1 cellular context compared by ENCODE assay signal in the genomic region with DNA sequence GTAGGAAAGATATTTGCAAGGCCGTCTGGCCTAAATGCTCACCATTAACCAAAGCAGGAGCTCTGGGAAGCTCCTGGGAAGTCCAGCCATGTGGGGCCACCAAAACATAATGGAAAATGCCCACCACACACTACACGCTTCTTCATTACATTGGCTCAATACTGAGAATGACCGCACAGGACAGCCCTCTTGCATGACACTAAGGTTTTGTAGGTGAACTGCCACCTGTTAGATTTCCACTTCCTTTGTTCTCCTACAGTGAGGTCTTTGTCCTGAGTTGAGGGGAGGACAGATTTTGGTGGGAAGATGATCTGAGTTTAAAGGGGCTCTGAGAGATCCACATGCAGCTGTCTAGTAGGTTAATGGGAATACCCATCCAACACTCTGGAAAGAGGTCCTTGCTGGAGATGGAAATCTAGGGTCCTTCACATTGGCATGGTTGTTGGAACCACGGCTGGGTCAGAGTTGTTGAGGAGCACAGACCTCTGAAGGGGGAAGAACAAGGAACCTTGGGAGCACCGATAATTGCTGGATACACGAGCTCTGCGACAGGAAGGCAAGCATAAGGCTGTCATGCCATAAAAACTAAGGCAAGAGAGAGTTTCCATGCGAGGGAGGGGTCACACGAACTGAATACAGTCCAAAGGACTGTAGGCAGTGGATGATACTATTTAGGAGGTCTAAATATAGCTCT.
TF ChIP-seq lines count a peak whose summit lies in the region.

No MANE protein-coding gene starts in this region.

TF ChIP-seq in HepG2, 621 proteins besides CTCF, POLR2A, EP300 and RAD21 (continued from another document):
- TF ChIP-seq, protein P1, sequence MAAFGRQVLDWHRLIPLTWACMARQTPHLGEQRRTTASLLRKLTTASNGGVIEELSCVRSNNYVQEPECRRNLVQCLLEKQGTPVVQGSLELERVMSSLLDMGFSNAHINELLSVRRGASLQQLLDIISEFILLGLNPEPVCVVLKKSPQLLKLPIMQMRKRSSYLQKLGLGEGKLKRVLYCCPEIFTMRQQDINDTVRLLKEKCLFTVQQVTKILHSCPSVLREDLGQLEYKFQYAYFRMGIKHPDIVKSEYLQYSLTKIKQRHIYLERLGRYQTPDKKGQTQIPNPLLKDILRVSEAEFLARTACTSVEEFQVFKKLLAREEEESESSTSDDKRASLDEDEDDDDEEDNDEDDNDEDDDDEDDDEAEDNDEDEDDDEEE (CRISPR knock-in tag; IDR thresholded peaks at IDR 0.05): 0 out of 2 replicates have a peak, but pooled peaks have one; percentile 62
- TF ChIP-seq ZNF251 (CRISPR knock-in tag; IDR thresholded peaks at IDR 0.05) (no peak), HNF4G (IDR thresholded peaks at IDR 0.05; ENCODE audit: borderline replicate concordance, low read depth, low read length) (no peak), HNF4G (CRISPR knock-in tag; IDR thresholded peaks at IDR 0.05; ENCODE audit: borderline replicate concordance, low read depth) (no peak), ZKSCAN8 (CRISPR knock-in tag; IDR thresholded peaks at IDR 0.05; ENCODE audit: borderline replicate concordance) (no peak), MAFG (CRISPR knock-in tag; IDR thresholded peaks at IDR 0.05) (no peak), POLR2AphosphoS5 (IDR thresholded peaks at IDR 0.05; ENCODE audit: low read depth, low read length) (peak; percentile 61; the same call in 1 of the 2 replicates), CC2D1A (CRISPR knock-in tag; IDR thresholded peaks at IDR 0.05) (0 out of 2 replicates have a peak, but pooled peaks have one; percentile 9), ZNF546 (CRISPR knock-in tag; conservative IDR thresholded peaks at IDR 0.05) (peak; percentile 20; the same call in 1 of the 2 replicates), KDM3A (CRISPR knock-in tag; IDR thresholded peaks at IDR 0.05; ENCODE audit: low read depth) (no peak), ZNF841 (CRISPR knock-in tag; IDR thresholded peaks at IDR 0.05; ENCODE audit: borderline replicate concordance) (no peak), HNRNPLL (IDR thresholded peaks at IDR 0.05; ENCODE audit: low read depth, low read length, poor library complexity, severe bottlenecking) (no peak), PAF1 (CRISPR knock-in tag; IDR thresholded peaks at IDR 0.05) (peak; percentile 73; the same call in 1 of the 2 replicates), FOXA3 (CRISPR knock-in tag; IDR thresholded peaks at IDR 0.05) (0 out of 2 replicates have a peak, but pooled peaks have one; percentile 4), ZBTB38 (CRISPR knock-in tag; IDR thresholded peaks at IDR 0.05) (peak; percentile 83), SOX13 (IDR thresholded peaks at IDR 0.05) (no peak), SOX13 (CRISPR knock-in tag; conservative IDR thresholded peaks at IDR 0.05 in 1 of 2, IDR thresholded peaks at IDR 0.05 in 1 of 2) (peak in 1 of 2 experiments; percentile 7; a peak in 2 of 4 replicates), PHF8 (CRISPR knock-in tag; IDR thresholded peaks at IDR 0.05) (peak; percentile 1; the same call in 1 of the 2 replicates), CENPT (CRISPR knock-in tag; IDR thresholded peaks at IDR 0.05; ENCODE audit: low read depth) (no peak), YEATS2 (CRISPR knock-in tag; IDR thresholded peaks at IDR 0.05; ENCODE audit: borderline replicate concordance) (no peak), POLR2G (IDR thresholded peaks at IDR 0.05; ENCODE audit: low read depth, low read length) (peak; percentile 59; the same call in 1 of the 2 replicates), BCL6 (CRISPR knock-in tag; IDR thresholded peaks at IDR 0.05) (no peak), ZNF782 (CRISPR knock-in tag; IDR thresholded peaks at IDR 0.05; ENCODE audit: borderline replicate concordance) (no peak), ZNF773 (CRISPR knock-in tag; IDR thresholded peaks at IDR 0.05; ENCODE audit: borderline replicate concordance) (no peak), ZNF619 (CRISPR knock-in tag; IDR thresholded peaks at IDR 0.05) (0 out of 2 replicates have a peak, but pooled peaks have one; percentile 9), SSRP1 (CRISPR knock-in tag; IDR thresholded peaks at IDR 0.05) (peak; percentile 90), ZNF670 (CRISPR knock-in tag; IDR thresholded peaks at IDR 0.05; ENCODE audit: borderline replicate concordance) (no peak), ZFX (CRISPR knock-in tag; IDR thresholded peaks at IDR 0.05; ENCODE audit: low read depth) (peak; percentile 44; the same call in 1 of the 2 replicates), RELA (CRISPR knock-in tag; IDR thresholded peaks at IDR 0.05) (no peak), YEATS4 (CRISPR knock-in tag; IDR thresholded peaks at IDR 0.05; ENCODE audit: borderline replicate concordance) (0 out of 2 replicates have a peak, but pooled peaks have one; percentile 5), ZFP82 (CRISPR knock-in tag; IDR thresholded peaks at IDR 0.05; ENCODE audit: borderline replicate concordance) (0 out of 2 replicates have a peak, but pooled peaks have one; percentile 13), ZFP62 (CRISPR knock-in tag; IDR thresholded peaks at IDR 0.05) (no peak), HDAC6 (IDR thresholded peaks at IDR 0.05; ENCODE audit: low read depth, low read length) (no peak), ZNF510 (CRISPR knock-in tag; IDR thresholded peaks at IDR 0.05; ENCODE audit: low read depth) (no peak)
- TF ChIP-seq, protein P2, sequence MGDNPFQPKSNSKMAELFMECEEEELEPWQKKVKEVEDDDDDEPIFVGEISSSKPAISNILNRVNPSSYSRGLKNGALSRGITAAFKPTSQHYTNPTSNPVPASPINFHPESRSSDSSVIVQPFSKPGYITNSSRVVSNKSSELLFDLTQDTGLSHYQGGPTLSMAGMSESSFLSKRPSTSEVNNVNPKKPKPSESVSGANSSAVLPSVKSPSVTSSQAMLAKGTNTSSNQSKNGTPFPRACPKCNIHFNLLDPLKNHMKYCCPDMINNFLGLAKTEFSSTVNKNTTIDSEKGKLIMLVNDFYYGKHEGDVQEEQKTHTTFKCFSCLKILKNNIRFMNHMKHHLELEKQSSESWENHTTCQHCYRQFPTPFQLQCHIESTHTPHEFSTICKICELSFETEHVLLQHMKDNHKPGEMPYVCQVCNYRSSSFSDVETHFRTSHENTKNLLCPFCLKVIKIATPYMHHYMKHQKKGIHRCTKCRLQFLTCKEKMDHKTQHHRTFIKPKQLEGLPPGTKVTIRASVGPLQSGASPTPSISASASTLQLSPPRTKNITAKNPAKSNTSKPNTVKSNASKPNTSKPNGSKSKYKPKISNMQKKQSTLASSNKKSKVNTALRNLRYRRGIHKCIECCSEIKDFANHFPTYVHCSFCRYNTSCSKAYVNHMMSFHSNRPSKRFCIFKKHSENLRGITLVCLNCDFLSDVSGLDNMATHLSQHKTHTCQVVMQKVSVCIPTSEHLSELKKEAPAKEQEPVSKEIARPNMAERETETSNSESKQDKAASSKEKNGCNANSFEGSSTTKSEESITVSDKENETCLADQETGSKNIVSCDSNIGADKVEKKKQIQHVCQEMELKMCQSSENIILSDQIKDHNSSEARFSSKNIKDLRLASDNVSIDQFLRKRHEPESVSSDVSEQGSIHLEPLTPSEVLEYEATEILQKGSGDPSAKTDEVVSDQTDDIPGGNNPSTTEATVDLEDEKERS (CRISPR knock-in tag; IDR thresholded peaks at IDR 0.05): 0 out of 2 replicates have a peak, but pooled peaks have one; percentile 42
- TF ChIP-seq, protein P3, sequence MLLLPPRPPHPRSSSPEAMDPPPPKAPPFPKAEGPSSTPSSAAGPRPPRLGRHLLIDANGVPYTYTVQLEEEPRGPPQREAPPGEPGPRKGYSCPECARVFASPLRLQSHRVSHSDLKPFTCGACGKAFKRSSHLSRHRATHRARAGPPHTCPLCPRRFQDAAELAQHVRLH (CRISPR knock-in tag; IDR thresholded peaks at IDR 0.05; ENCODE audit: borderline replicate concordance, low read depth): peak; percentile 57; the same call in 1 of the 2 replicates
- TF ChIP-seq, protein P4, sequence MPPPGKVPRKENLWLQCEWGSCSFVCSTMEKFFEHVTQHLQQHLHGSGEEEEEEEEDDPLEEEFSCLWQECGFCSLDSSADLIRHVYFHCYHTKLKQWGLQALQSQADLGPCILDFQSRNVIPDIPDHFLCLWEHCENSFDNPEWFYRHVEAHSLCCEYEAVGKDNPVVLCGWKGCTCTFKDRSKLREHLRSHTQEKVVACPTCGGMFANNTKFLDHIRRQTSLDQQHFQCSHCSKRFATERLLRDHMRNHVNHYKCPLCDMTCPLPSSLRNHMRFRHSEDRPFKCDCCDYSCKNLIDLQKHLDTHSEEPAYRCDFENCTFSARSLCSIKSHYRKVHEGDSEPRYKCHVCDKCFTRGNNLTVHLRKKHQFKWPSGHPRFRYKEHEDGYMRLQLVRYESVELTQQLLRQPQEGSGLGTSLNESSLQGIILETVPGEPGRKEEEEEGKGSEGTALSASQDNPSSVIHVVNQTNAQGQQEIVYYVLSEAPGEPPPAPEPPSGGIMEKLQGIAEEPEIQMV (CRISPR knock-in tag; IDR thresholded peaks at IDR 0.05; ENCODE audit: low read depth): no peak
